Comparison of ENCODE assay signal across 36 cellular contexts in genomic region chr4:7549866-7550265, GRCh38.
"Had no signal": no experiment of that assay in that cellular context is flagged by ENCODE, and none has a peak within 500 bp of the region (broad histone marks: within the 10 kb centered on the region; RNA-seq: fewer than 3 reads in every experiment).

No MANE protein-coding gene starts in this region.

- H3K4me3 ChIP-seq: ascending aorta, cardiac muscle cell had no signal

- H3K36me3 Mint-ChIP-seq: activated naive CD4-positive, alpha-beta T cell treated with anti-CD3 and anti-CD28 coated beads, Interleukin-2, amount 10 ng/mL, durations not matched to agents 7 days and 5 days; activated naive CD4-positive, alpha-beta T cell treated with anti-CD3 and anti-CD28 coated beads, Interleukin-2, amount 50 U/mL, for 24 hours had no signal

- H3K4me1 ChIP-seq: ascending aorta had no signal

- DNase-seq: activated B cell treated with CpG ODN at 0.5 μM for 24 hours; activated CD4-positive, alpha-beta memory T cell treated with anti-CD3 and anti-CD28 coated beads, Interleukin-2, amount 10 ng/mL, durations not matched to agents 7 days and 5 days; activated CD4-positive, alpha-beta T cell treated with anti-CD3 and anti-CD28 coated beads for 4 hours; activated CD4-positive, alpha-beta T cell treated with anti-CD3 and anti-CD28 coated beads, Interleukin-2, amount 10 ng/mL, durations not matched to agents 24 days and 14 days; activated CD4-positive, alpha-beta T cell treated with anti-CD3 and anti-CD28 coated beads, Interleukin-2, amount 50 U/mL, for 1 hour; activated CD4-positive, alpha-beta T cell treated with anti-CD3 and anti-CD28 coated beads, Interleukin-2, amount 50 U/mL, for 48 hours; activated CD4-positive, CD25-positive, alpha-beta regulatory T cell treated with anti-CD3 and anti-CD28 coated beads, Interleukin-2, amount 50 U/mL, for 72 hours; activated CD8-positive, alpha-beta memory T cell treated with anti-CD3 and anti-CD28 coated beads for 24 hours; activated CD8-positive, alpha-beta memory T cell treated with anti-CD3 and anti-CD28 coated beads, Interleukin-2, amount 10 ng/mL, durations not matched to agents 7 days and 5 days; activated CD8-positive, alpha-beta memory T cell treated with anti-CD3 and anti-CD28 coated beads, Interleukin-2, amount 50 U/mL, for 48 hours; activated CD8-positive, alpha-beta T cell treated with anti-CD3 and anti-CD28 coated beads, Interleukin-2, amount 10 ng/mL, durations not matched to agents 7 days and 5 days; activated effector memory CD4-positive, alpha-beta T cell treated with Interleukin-2 at 50 U/mL for 16 hours; activated gamma-delta T cell; activated naive CD4-positive, alpha-beta T cell treated with anti-CD3 and anti-CD28 coated beads, Interleukin-2, amount 10 ng/mL, durations not matched to agents 7 days and 5 days; activated naive CD4-positive, alpha-beta T cell treated with Interleukin-2 at 50 U/mL for 16 hours; activated naive CD8-positive, alpha-beta T cell treated with anti-CD3 and anti-CD28 coated beads, Interleukin-2, amount 10 ng/mL, durations not matched to agents 7 days and 5 days; activated naive CD8-positive, alpha-beta T cell treated with anti-CD3 and anti-CD28 coated beads, Interleukin-2, amount 50 U/mL, for 24 hours; activated T-cell treated with anti-CD3 and anti-CD28 coated beads, Interleukin-2, amount 50 U/mL, for 24 hours; activated T-cell treated with anti-CD3 and anti-CD28 coated beads, Interleukin-2, amount 50 U/mL, for 48 hours; amygdala; anterior cingulate cortex; caudate nucleus; cerebellar nuclear complex; T-helper 1 cell; T-helper 2 cell; T-helper 9 cell had no signal

- H3K27ac Mint-ChIP-seq: activated B cell treated with CpG ODN at 0.5 μM for 24 hours; activated CD4-positive, alpha-beta memory T cell treated with anti-CD3 and anti-CD28 coated beads, Interleukin-2, amount 10 ng/mL, durations not matched to agents 7 days and 5 days; activated CD4-positive, alpha-beta T cell treated with anti-CD3 and anti-CD28 coated beads, Interleukin-2, amount 10 ng/mL, durations not matched to agents 24 days and 14 days; activated CD8-positive, alpha-beta memory T cell treated with anti-CD3 and anti-CD28 coated beads, Interleukin-2, amount 10 ng/mL, durations not matched to agents 7 days and 5 days; activated CD8-positive, alpha-beta T cell treated with anti-CD3 and anti-CD28 coated beads, Interleukin-2, amount 10 ng/mL, durations not matched to agents 7 days and 5 days; activated naive CD4-positive, alpha-beta T cell treated with anti-CD3 and anti-CD28 coated beads, Interleukin-2, amount 10 ng/mL, durations not matched to agents 7 days and 5 days; activated naive CD4-positive, alpha-beta T cell treated with anti-CD3 and anti-CD28 coated beads, Interleukin-2, amount 50 U/mL, for 24 hours; activated naive CD8-positive, alpha-beta T cell; activated naive CD8-positive, alpha-beta T cell treated with anti-CD3 and anti-CD28 coated beads, Interleukin-2, amount 10 ng/mL, durations not matched to agents 7 days and 5 days; activated naive CD8-positive, alpha-beta T cell treated with anti-CD3 and anti-CD28 coated beads, Interleukin-2, amount 50 U/mL, for 24 hours; activated T-cell treated with anti-CD3 and anti-CD28 coated beads, Interleukin-2, amount 50 U/mL, for 24 hours; activated T-helper 2 cell treated with anti-CD3 and anti-CD28 coated beads, Interferon-gamma antibody, Interleukin-2, Interleukin-4, amounts not matched to agents 10 μg/mL and 5 μg/mL and 100 μg/mL, durations not matched to agents 14 hours and 24 hours and 36 hours; brain; T-helper 1 cell treated with Interleukin-12 subunit alpha and Interleukin-12 subunit beta and Interleukin-4 antibody, amounts not matched to agents 30 μg/mL and 1 μg/mL, for 36 hours; T-helper 2 cell treated with Interferon-gamma antibody and Interleukin-4, amounts not matched to agents 5 μg/mL and 100 μg/mL, for 36 hours had no signal

- H3K27me3 ChIP-seq: ascending aorta, cardiac muscle cell had no signal

- H3K27ac ChIP-seq: ascending aorta, cardiac muscle cell, VCaP had no signal

- ATAC-seq: activated CD8-positive, alpha-beta memory T cell treated with anti-CD3 and anti-CD28 coated beads, Interleukin-2, amount 10 ng/mL, durations not matched to agents 7 days and 5 days; activated CD8-positive, alpha-beta T cell treated with anti-CD3 and anti-CD28 coated beads, Interleukin-2, amount 10 ng/mL, durations not matched to agents 7 days and 5 days; activated naive CD8-positive, alpha-beta T cell treated with anti-CD3 and anti-CD28 coated beads, Interleukin-2, amount 50 U/mL, for 24 hours had no signal

- H3K4me3 Mint-ChIP-seq: activated B cell treated with CpG ODN at 0.5 μM for 24 hours; activated CD4-positive, alpha-beta memory T cell treated with anti-CD3 and anti-CD28 coated beads, Interleukin-2, amount 10 ng/mL, durations not matched to agents 7 days and 5 days; activated CD4-positive, alpha-beta T cell treated with anti-CD3 and anti-CD28 coated beads, Interleukin-2, amount 10 ng/mL, durations not matched to agents 24 days and 14 days; activated CD8-positive, alpha-beta memory T cell treated with anti-CD3 and anti-CD28 coated beads, Interleukin-2, amount 10 ng/mL, durations not matched to agents 7 days and 5 days; activated CD8-positive, alpha-beta T cell treated with anti-CD3 and anti-CD28 coated beads, Interleukin-2, amount 10 ng/mL, durations not matched to agents 7 days and 5 days; activated naive CD4-positive, alpha-beta T cell treated with anti-CD3 and anti-CD28 coated beads, Interleukin-2, amount 10 ng/mL, durations not matched to agents 7 days and 5 days; activated naive CD4-positive, alpha-beta T cell treated with anti-CD3 and anti-CD28 coated beads, Interleukin-2, amount 50 U/mL, for 24 hours; activated naive CD8-positive, alpha-beta T cell; activated naive CD8-positive, alpha-beta T cell treated with anti-CD3 and anti-CD28 coated beads, Interleukin-2, amount 10 ng/mL, durations not matched to agents 7 days and 5 days; activated naive CD8-positive, alpha-beta T cell treated with anti-CD3 and anti-CD28 coated beads, Interleukin-2, amount 50 U/mL, for 24 hours; activated T-cell treated with anti-CD3 and anti-CD28 coated beads, Interleukin-2, amount 50 U/mL, for 24 hours; brain; central memory CD8-positive, alpha-beta T cell; T-helper 1 cell treated with Interleukin-12 subunit alpha and Interleukin-12 subunit beta and Interleukin-4 antibody, amounts not matched to agents 30 μg/mL and 1 μg/mL, for 36 hours; T-helper 2 cell treated with Interferon-gamma antibody and Interleukin-4, amounts not matched to agents 5 μg/mL and 100 μg/mL, for 36 hours had no signal

- H3K27me3 Mint-ChIP-seq: activated B cell treated with CpG ODN at 0.5 μM for 24 hours; activated CD4-positive, alpha-beta memory T cell treated with anti-CD3 and anti-CD28 coated beads, Interleukin-2, amount 10 ng/mL, durations not matched to agents 7 days and 5 days; activated CD4-positive, alpha-beta T cell treated with anti-CD3 and anti-CD28 coated beads, Interleukin-2, amount 10 ng/mL, durations not matched to agents 24 days and 14 days; activated CD8-positive, alpha-beta memory T cell treated with anti-CD3 and anti-CD28 coated beads, Interleukin-2, amount 10 ng/mL, durations not matched to agents 7 days and 5 days; activated naive CD4-positive, alpha-beta T cell treated with anti-CD3 and anti-CD28 coated beads, Interleukin-2, amount 10 ng/mL, durations not matched to agents 7 days and 5 days; activated naive CD8-positive, alpha-beta T cell treated with anti-CD3 and anti-CD28 coated beads, Interleukin-2, amount 10 ng/mL, durations not matched to agents 7 days and 5 days; activated naive CD8-positive, alpha-beta T cell treated with anti-CD3 and anti-CD28 coated beads, Interleukin-2, amount 50 U/mL, for 24 hours had no signal

- H3K36me3 ChIP-seq: ascending aorta, cardiac muscle cell had no signal

- H3K4me1 Mint-ChIP-seq: activated B cell treated with CpG ODN at 0.5 μM for 24 hours; activated CD4-positive, alpha-beta memory T cell treated with anti-CD3 and anti-CD28 coated beads, Interleukin-2, amount 10 ng/mL, durations not matched to agents 7 days and 5 days; activated CD4-positive, alpha-beta T cell treated with anti-CD3 and anti-CD28 coated beads, Interleukin-2, amount 10 ng/mL, durations not matched to agents 24 days and 14 days; activated CD8-positive, alpha-beta memory T cell treated with anti-CD3 and anti-CD28 coated beads, Interleukin-2, amount 10 ng/mL, durations not matched to agents 7 days and 5 days; activated naive CD4-positive, alpha-beta T cell treated with anti-CD3 and anti-CD28 coated beads, Interleukin-2, amount 10 ng/mL, durations not matched to agents 7 days and 5 days; activated naive CD4-positive, alpha-beta T cell treated with anti-CD3 and anti-CD28 coated beads, Interleukin-2, amount 50 U/mL, for 24 hours; activated naive CD8-positive, alpha-beta T cell treated with anti-CD3 and anti-CD28 coated beads, Interleukin-2, amount 10 ng/mL, durations not matched to agents 7 days and 5 days; activated naive CD8-positive, alpha-beta T cell treated with anti-CD3 and anti-CD28 coated beads, Interleukin-2, amount 50 U/mL, for 24 hours; central memory CD8-positive, alpha-beta T cell had no signal
